ENCODE assay signal across 8 cellular contexts in the genomic region with DNA sequence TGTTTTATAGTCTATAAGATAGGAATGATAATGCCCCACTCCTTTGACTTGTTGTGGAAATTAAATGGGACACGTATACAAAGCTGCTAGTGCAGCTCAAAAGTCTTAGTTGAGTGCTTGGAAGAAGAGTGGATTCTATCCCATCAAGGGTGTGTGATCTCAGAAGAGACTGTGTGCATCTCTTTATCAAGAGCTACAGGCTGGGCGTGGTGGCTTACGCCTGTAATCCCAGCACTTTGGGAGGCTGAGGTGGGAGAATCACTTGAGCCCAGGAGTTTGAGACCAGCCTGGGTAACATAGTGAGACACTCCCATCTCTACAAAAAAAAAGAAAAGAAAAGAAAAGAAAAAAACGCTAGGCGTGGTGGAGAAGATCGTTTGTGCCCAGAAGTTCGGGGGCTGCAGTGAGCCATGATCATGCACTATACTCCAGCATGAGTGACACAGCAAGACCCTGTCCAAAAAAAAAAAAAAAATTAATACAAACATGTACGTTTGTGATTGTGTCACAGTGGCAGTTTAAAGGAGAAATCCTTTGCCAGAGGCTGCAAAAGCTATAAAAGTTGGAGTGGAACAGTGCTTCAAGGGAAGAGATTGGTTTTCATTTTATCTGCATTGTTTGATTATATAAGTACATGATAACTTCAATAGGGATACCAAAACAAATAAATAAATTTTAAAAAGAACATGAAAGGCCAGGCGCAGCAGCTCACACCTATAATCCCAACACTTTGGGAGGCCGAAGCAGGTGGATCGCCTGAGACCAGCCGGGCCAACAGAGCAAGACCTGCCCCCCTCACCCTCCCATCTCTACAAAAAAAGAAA. TPM values are rescaled to one million over a fixed set of nuclear protein-coding genes. Genes with fewer than 3 reads are reported as not detected.
A peak's percentile ranks its signal among the peaks of the same experiment; 100 is the strongest.
DNase-seq lines count a peak whose midpoint lies in the region; ATAC-seq and TF ChIP-seq lines count a peak whose summit lies in the region.

No MANE protein-coding gene starts in this region.

- H3K4me1 Mint-ChIP-seq in CD4-positive, CD25-positive, alpha-beta regulatory T cell: peaks cover 34 to 58% (median 48%) of the 10 kb centered on the region in 4 donors
- peaks cover 37% of the 10 kb centered on the region for H3K4me1 Mint-ChIP-seq in nephron progenitor cell

- H3K36me3 Mint-ChIP-seq in CD4-positive, CD25-positive, alpha-beta regulatory T cell: no peaks in the 10 kb centered on the region
- peaks cover 5% of the 10 kb centered on the region for H3K36me3 Mint-ChIP-seq in nephron progenitor cell (ENCODE audit: low read depth)

- H3K4me1 ChIP-seq in CD4-positive, CD25-positive, alpha-beta regulatory T cell (ENCODE audit: control insufficient read depth, insufficient read depth, low read length, poor library complexity, severe bottlenecking): peaks cover 47% of the 10 kb centered on the region

- TF ChIP-seq CTCF in coronary artery (IDR thresholded peaks at IDR 0.05) (no peak), nephron progenitor cell (IDR thresholded peaks at IDR 0.05) (no peak)

- no peaks in the 10 kb centered on the region for H3K27me3 Mint-ChIP-seq in CD4-positive, CD25-positive, alpha-beta regulatory T cell
- H3K27me3 Mint-ChIP-seq in nephron progenitor cell (ENCODE audit: low read depth, poor library complexity): peaks cover 13% of the 10 kb centered on the region

- no peaks in the 10 kb centered on the region for H3K36me3 ChIP-seq in CD4-positive, CD25-positive, alpha-beta regulatory T cell (ENCODE audit: control insufficient read depth, insufficient read depth, low read length)

- H3K27ac Mint-ChIP-seq in CD4-positive, CD25-positive, alpha-beta regulatory T cell: peak overlapping the region; percentile 88 to 98 (median 94)
- H3K27ac Mint-ChIP-seq in nephron progenitor cell: peak overlapping the region; percentile 3

- peak overlapping the region; percentile 87 to 97 (median 90) for H3K4me3 Mint-ChIP-seq in CD4-positive, CD25-positive, alpha-beta regulatory T cell
- peak overlapping the region; percentile 86 for H3K4me3 Mint-ChIP-seq in nephron progenitor cell

- no peak for ATAC-seq in CD4-positive, CD25-positive, alpha-beta regulatory T cell (ENCODE audit: low read depth in 2 of 2)
- ATAC-seq in left lobe of liver: no peak

- DNase-seq in CD4-positive, CD25-positive, alpha-beta regulatory T cell: no peak
- DNase-seq in NCI-H1417 treated with DMSO at 0.1 percent for 48 hours (lab: John Stamatoyannopoulos, UW): peak; percentile 24
- DNase-seq in coronary artery (ENCODE audit: low spot score): no peak
- no peak for DNase-seq in nephron progenitor cell
- no peak for DNase-seq in DMS153 (lab: John Stamatoyannopoulos, UW)
- no peak for DNase-seq in D341Med (ENCODE audit: low spot score)
- no peak for DNase-seq in hypothalamus (lab: John Stamatoyannopoulos, UW)
- DNase-seq in left lobe of liver (ENCODE audit: low spot score): no peak

- peak overlapping the region; percentile 74 for H3K4me3 ChIP-seq in CD4-positive, CD25-positive, alpha-beta regulatory T cell (ENCODE audit: low read depth, low read length)
- H3K4me3 ChIP-seq in coronary artery: peak overlapping the region; percentile 96

- H3K9me3 Mint-ChIP-seq in CD4-positive, CD25-positive, alpha-beta regulatory T cell: no peaks in the 10 kb centered on the region
- no peaks in the 10 kb centered on the region for H3K9me3 Mint-ChIP-seq in nephron progenitor cell

- H3K9me3 ChIP-seq in CD4-positive, CD25-positive, alpha-beta regulatory T cell (ENCODE audit: control insufficient read depth in 2 of 2, low read length in 2 of 2): no peaks in the 10 kb centered on the region

- peak overlapping the region; percentile 90 for H3K27ac ChIP-seq in CD4-positive, CD25-positive, alpha-beta regulatory T cell (ENCODE audit: insufficient read depth, low read length, poor library complexity, severe bottlenecking)
- H3K27ac ChIP-seq in coronary artery: peak overlapping the region in 1 of 2 donors; percentile 53

- no peaks in the 10 kb centered on the region for H3K27me3 ChIP-seq in CD4-positive, CD25-positive, alpha-beta regulatory T cell (ENCODE audit: control insufficient read depth, insufficient read depth, low read length)

RNA-seq across cellular contexts. Expression of a gene that starts 0.9 kb away (rescaled TPM):
- 24.3 TPM for total RNA-seq in CD4-positive, CD25-positive, alpha-beta regulatory T cell
- polyA plus RNA-seq in CD4-positive, CD25-positive, alpha-beta regulatory T cell: 10 to 100 TPM; 23.4 to 35.9 (median 28.5) TPM
- 27.2 TPM for total RNA-seq in left lobe of liver

RNA-seq across cellular contexts. Expression of a gene that starts 38.9 kb away (rescaled TPM):
- total RNA-seq in CD4-positive, CD25-positive, alpha-beta regulatory T cell: not detected
- polyA plus RNA-seq in CD4-positive, CD25-positive, alpha-beta regulatory T cell: under 1 TPM in 3 of 4 donors, not detected in 1; 0.02 to 0.29 (median 0.21) TPM
- total RNA-seq in left lobe of liver: not detected
